In genomic region chr17:31459716-31460115, GRCh38 we compare ENCODE assay signal across 21 cellular contexts.
A peak's percentile ranks its signal among the peaks of the same experiment; 100 is the strongest.
DNase-seq lines count a peak whose midpoint lies in the region; ATAC-seq and TF ChIP-seq lines count a peak whose summit lies in the region.
"Had no signal": no experiment of that assay in that cellular context is flagged by ENCODE, and none has a peak within 500 bp of the region (broad histone marks: within the 10 kb centered on the region; RNA-seq: fewer than 3 reads in every experiment).

No MANE protein-coding gene starts in this region.

- H2BK15ac ChIP-seq in mesendoderm (replicated peaks; ENCODE audit: low read depth), result no peak overlapping the region

- no peaks in the 10 kb centered on the region for H3K4me1 ChIP-seq in mesendoderm (ENCODE audit: control insufficient read depth, low read depth, low read length)
- no peaks in the 10 kb centered on the region for H3K4me1 ChIP-seq in osteoblast (ENCODE audit: insufficient read depth, low read length)
- H3K4me1 ChIP-seq: BE2C had no signal

- no peak overlapping the region for H2AK5ac ChIP-seq in mesendoderm (ENCODE audit: low read length)

- H3K79me2 ChIP-seq in mesendoderm (ENCODE audit: control insufficient read depth, insufficient read depth, low read length) (no peaks in the 10 kb centered on the region), osteoblast (ENCODE audit: insufficient read depth, low read length) (no peaks in the 10 kb centered on the region)

- no peak overlapping the region for H4K8ac ChIP-seq in mesendoderm (ENCODE audit: low read depth, low read length)

- H2AFZ ChIP-seq in osteoblast (ENCODE audit: low read length), result no peak overlapping the region

- no CpG with 5 or more reads among the region's 4 CpGs for WGBS in mesendoderm (ENCODE audit: extremely low coverage, insufficient coverage, low lambda C conversion rate)

- no peak overlapping the region for H3K27ac ChIP-seq in mesendoderm (ENCODE audit: low read depth, low read length)
- H3K27ac ChIP-seq in osteoblast (ENCODE audit: low read depth, low read length), result no peak overlapping the region
- H3K27ac ChIP-seq: BLaER1 had no signal

- H3K23ac ChIP-seq in mesendoderm (ENCODE audit: low read length), result no peak overlapping the region

- H3K36me3 ChIP-seq in mesendoderm (ENCODE audit: control insufficient read depth, insufficient read depth, low read length), result no peaks in the 10 kb centered on the region
- H3K36me3 ChIP-seq in osteoblast (ENCODE audit: insufficient read depth, low read length), result no peaks in the 10 kb centered on the region
- H3K36me3 ChIP-seq: BE2C, BLaER1 had no signal

- H3K4ac ChIP-seq in mesendoderm (ENCODE audit: low read depth, low read length), result no peak overlapping the region

- H3K79me1 ChIP-seq in mesendoderm (ENCODE audit: low read length), result no peaks in the 10 kb centered on the region

- H3K9ac ChIP-seq in mesendoderm (ENCODE audit: low read length), result no peak overlapping the region
- H3K9ac ChIP-seq: BLaER1 had no signal

- H3K4me2 ChIP-seq in mesendoderm (ENCODE audit: low read length) (no peak overlapping the region), osteoblast (ENCODE audit: insufficient read depth, low read length) (no peak overlapping the region)
- H3K4me2 ChIP-seq: BLaER1 had no signal

- H3K18ac ChIP-seq in mesendoderm (ENCODE audit: low read length), result peak overlapping the region; percentile 20

- no peak overlapping the region for H2BK120ac ChIP-seq in mesendoderm (ENCODE audit: low read depth, low read length)

- peaks cover 4% of the 10 kb centered on the region for H3K9me3 ChIP-seq in osteoblast (ENCODE audit: low read depth, low read length)
- H3K9me3 ChIP-seq: BE2C, BLaER1 had no signal

- H3K27me3 ChIP-seq in mesendoderm (ENCODE audit: insufficient read depth, low read length, poor library complexity), result no peaks in the 10 kb centered on the region
- H3K27me3 ChIP-seq in osteoblast (ENCODE audit: insufficient read depth, low read length), result peaks cover 22% of the 10 kb centered on the region
- H3K27me3 ChIP-seq: BE2C, BLaER1 had no signal

- no peaks in the 10 kb centered on the region for H4K20me1 ChIP-seq in osteoblast (ENCODE audit: insufficient read depth, low read length)
- H4K20me1 ChIP-seq: BLaER1 had no signal

- no peak for ATAC-seq in HG03521 (IDR thresholded peaks at IDR 0.05; ENCODE audit: unreplicated experiment)
- ATAC-seq: GM12878 had no signal

- no peak overlapping the region for H3K56ac ChIP-seq in mesendoderm (ENCODE audit: low read length)

- H2BK5ac ChIP-seq in mesendoderm (ENCODE audit: low read length), result no peak overlapping the region

- no peak for TF ChIP-seq CTCF in osteoblast (IDR thresholded peaks at IDR 0.05; ENCODE audit: extremely low read depth, low read depth, low read length)

- DNase-seq in islet precursor cell, result peak; percentile 54
- DNase-seq in mesendoderm, result no peak
- peak; percentile 84 for DNase-seq in osteoblast (ENCODE audit: insufficient read length, low spot score, missing footprints)
- DNase-seq in NCI-H1048 (lab: John Stamatoyannopoulos, UW), result no peak
- DNase-seq: 8988T; ACHN; BE2C; CD4-positive, alpha-beta memory T cell; CD4-positive, CD25-positive, alpha-beta regulatory T cell; CD8-positive, alpha-beta memory T cell; COR-L47; DMS 273 treated with DMSO at 0.1 percent for 48 hours; DMS153; DMS53; DMS79; DND-41; EL; GDM1 had no signal

- H4K5ac ChIP-seq in mesendoderm (ENCODE audit: low read length), result no peak overlapping the region

- H3K4me3 ChIP-seq in mesendoderm (ENCODE audit: low read length), result no peak overlapping the region
- H3K4me3 ChIP-seq in osteoblast (ENCODE audit: insufficient read depth, low read length), result no peak overlapping the region
- H3K4me3 ChIP-seq: BLaER1, GM12878 had no signal

Comparison
In these comparisons a context has a peak if more than half of its experiments do, and no peak if none do; other contexts are left out.
1. DNase-seq: peak in islet precursor cell (single experiment) and osteoblast (single experiment); none in mesendoderm (single experiment) and NCI-H1048 (single experiment).